ENCODE assay signal across 14 cellular contexts in genomic region chr12:80847575-80847974, GRCh38.
"Had no signal": no experiment of that assay in that cellular context is flagged by ENCODE, and none has a peak within 500 bp of the region (broad histone marks: within the 10 kb centered on the region; RNA-seq: fewer than 3 reads in every experiment).

No MANE protein-coding gene starts in this region.

- H3K27ac ChIP-seq: colonic mucosa, left lung had no signal

- H3K4me1 ChIP-seq: colonic mucosa, left lung had no signal

- H3K36me3 ChIP-seq: colonic mucosa, left lung, thyroid gland had no signal

- H3K4me1 Mint-ChIP-seq: activated naive CD8-positive, alpha-beta T cell treated with anti-CD3 and anti-CD28 coated beads, Interleukin-2, amount 10 ng/mL, durations not matched to agents 7 days and 5 days; stimulated activated memory B cell treated with anti-CD40 and anti-IgM and Interleukin-4, amounts not matched to agents 10 μg/mL and 1 μg/mL and 100 μg/mL, for 72 hours had no signal

- DNase-seq: activated CD4-positive, alpha-beta T cell treated with anti-CD3 and anti-CD28 coated beads, Interleukin-2, amount 50 U/mL, for 1 hour; activated CD8-positive, alpha-beta memory T cell treated with anti-CD3 and anti-CD28 coated beads for 24 hours; activated naive CD4-positive, alpha-beta T cell; activated naive CD8-positive, alpha-beta T cell treated with anti-CD3 and anti-CD28 coated beads, Interleukin-2, amount 10 ng/mL, durations not matched to agents 7 days and 5 days; central memory CD4-positive, alpha-beta T cell; colonic mucosa; left lung; mesenchymal stem cell; thyroid gland had no signal

- H3K9me3 ChIP-seq: colonic mucosa, left lung, thyroid gland had no signal

- H3K9me3 Mint-ChIP-seq: activated naive CD8-positive, alpha-beta T cell treated with anti-CD3 and anti-CD28 coated beads, Interleukin-2, amount 10 ng/mL, durations not matched to agents 7 days and 5 days; brain; stimulated activated memory B cell treated with anti-CD40 and anti-IgM and Interleukin-4, amounts not matched to agents 10 μg/mL and 1 μg/mL and 100 μg/mL, for 72 hours had no signal

- H3K4me3 Mint-ChIP-seq: activated naive CD8-positive, alpha-beta T cell treated with anti-CD3 and anti-CD28 coated beads, Interleukin-2, amount 10 ng/mL, durations not matched to agents 7 days and 5 days; natural killer cell treated with Interleukin-12 subunit alpha and Interleukin-12 subunit beta and Interleukin-15 and Interleukin-18, amount 100 ng/mL, for 72 hours; stimulated activated memory B cell treated with anti-CD40 and anti-IgM and Interleukin-4, amounts not matched to agents 10 μg/mL and 1 μg/mL and 100 μg/mL, for 72 hours had no signal

- H3K36me3 Mint-ChIP-seq: activated naive CD8-positive, alpha-beta T cell treated with anti-CD3 and anti-CD28 coated beads, Interleukin-2, amount 10 ng/mL, durations not matched to agents 7 days and 5 days; brain; natural killer cell treated with Interleukin-12 subunit alpha and Interleukin-12 subunit beta and Interleukin-15 and Interleukin-18, amount 100 ng/mL, for 72 hours; stimulated activated memory B cell treated with anti-CD40 and anti-IgM and Interleukin-4, amounts not matched to agents 10 μg/mL and 1 μg/mL and 100 μg/mL, for 72 hours had no signal

- H3K27me3 Mint-ChIP-seq: activated naive CD8-positive, alpha-beta T cell treated with anti-CD3 and anti-CD28 coated beads, Interleukin-2, amount 10 ng/mL, durations not matched to agents 7 days and 5 days; brain; natural killer cell treated with Interleukin-12 subunit alpha and Interleukin-12 subunit beta and Interleukin-15 and Interleukin-18, amount 100 ng/mL, for 72 hours; stimulated activated memory B cell treated with anti-CD40 and anti-IgM and Interleukin-4, amounts not matched to agents 10 μg/mL and 1 μg/mL and 100 μg/mL, for 72 hours had no signal

- ATAC-seq: activated CD4-positive, CD25-positive, alpha-beta regulatory T cell treated with anti-CD3 and anti-CD28 coated beads, Interleukin-2, amount 50 U/mL, for 24 hours; esophagus mucosa; left lung; natural killer cell treated with Interleukin-12 subunit alpha and Interleukin-12 subunit beta and Interleukin-15 and Interleukin-18, amount 100 ng/mL, for 72 hours; stimulated activated memory B cell treated with anti-CD40 and anti-IgM and Interleukin-4, amounts not matched to agents 10 μg/mL and 1 μg/mL and 100 μg/mL, for 72 hours had no signal

- H3K27ac Mint-ChIP-seq: activated naive CD8-positive, alpha-beta T cell treated with anti-CD3 and anti-CD28 coated beads, Interleukin-2, amount 10 ng/mL, durations not matched to agents 7 days and 5 days; natural killer cell treated with Interleukin-12 subunit alpha and Interleukin-12 subunit beta and Interleukin-15 and Interleukin-18, amount 100 ng/mL, for 72 hours; stimulated activated memory B cell treated with anti-CD40 and anti-IgM and Interleukin-4, amounts not matched to agents 10 μg/mL and 1 μg/mL and 100 μg/mL, for 72 hours had no signal

- H3K4me3 ChIP-seq: colonic mucosa, left lung, thyroid gland had no signal

- H3K27me3 ChIP-seq: colonic mucosa, left lung, thyroid gland had no signal
